Comparison of ENCODE assay signal across 27 cellular contexts in the genomic region with DNA sequence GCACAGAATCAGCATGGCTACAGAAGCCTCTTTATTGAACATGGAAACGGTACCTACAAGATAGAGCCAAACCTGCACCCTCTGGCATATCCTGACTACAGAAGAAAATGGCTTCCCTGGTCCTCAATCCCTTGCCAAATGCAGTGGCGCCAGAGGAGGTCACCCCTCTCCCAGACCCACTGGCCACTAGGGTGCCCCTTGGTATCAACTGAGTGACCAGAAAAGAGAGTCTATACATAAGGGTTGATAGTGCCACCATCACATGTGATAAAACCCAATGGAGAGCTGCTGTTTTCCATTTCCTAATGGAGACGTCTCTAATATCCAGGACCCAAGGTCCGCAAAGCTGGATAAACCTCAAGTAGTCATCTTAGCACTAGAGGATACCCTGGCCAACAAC. TPM values are rescaled to one million over a fixed set of nuclear protein-coding genes. Genes with fewer than 3 reads are reported as not detected.
"Had no signal": no experiment of that assay in that cellular context is flagged by ENCODE, and none has a peak within 500 bp of the region (broad histone marks: within the 10 kb centered on the region; RNA-seq: fewer than 3 reads in every experiment).

No MANE protein-coding gene starts in this region.

- DNase-seq: stimulated activated CD4-positive, alpha-beta T cell treated with anti-CD3 and anti-CD28 coated beads, Interleukin-2, amount 100 ng/mL, for 48 hours; stimulated activated CD4-positive, alpha-beta T cell treated with anti-CD3 and anti-CD28 coated beads, Interleukin-4, amount 100 ng/mL, for 1 hour; stimulated activated CD4-positive, alpha-beta T cell treated with anti-CD3 and anti-CD28 coated beads, Interleukin-4, amount 100 ng/mL, for 24 hours; stimulated activated CD4-positive, alpha-beta T cell treated with anti-CD3 and anti-CD28 coated beads, Interleukin-4, amount 100 ng/mL, for 4 hours; stimulated activated CD8-positive, alpha-beta memory T cell treated with anti-CD3 and anti-CD28 coated beads, Interleukin-4, amount 100 ng/mL, for 48 hours; stimulated activated naive B cell treated with anti-CD40 and anti-IgM and Interleukin-4, amounts not matched to agents 10 μg/mL and 1 μg/mL and 100 μg/mL, for 72 hours; stimulated activated naive CD4-positive, alpha-beta T cell; stimulated activated naive CD4-positive, alpha-beta T cell treated with Interleukin-2 at 50 U/mL for 16 hours; stimulated activated naive CD8-positive, alpha-beta T cell treated with anti-CD3 and anti-CD28 coated beads, Interleukin-15, amount 100 ng/mL, for 72 hours; stimulated activated naive CD8-positive, alpha-beta T cell treated with anti-CD3 and anti-CD28 coated beads, Interleukin-15, Interleukin-2, amounts not matched to agents 100 U/mL and 50 U/mL, for 24 hours; stomach; substantia nigra; testis; thyroid gland; tibial artery; transverse colon; trophoblast cell; upper lobe of left lung; upper lobe of right lung; uterus had no signal

- H3K36me3 ChIP-seq: stomach, suprapubic skin, thoracic aorta, thyroid gland, tibial artery, tibial nerve, transverse colon, upper lobe of left lung, upper lobe of right lung, uterus, vagina had no signal

- FAIRE-seq: urothelium cell line had no signal

- H3K9me3 ChIP-seq: stomach, suprapubic skin, testis, thoracic aorta, thyroid gland, tibial artery, tibial nerve, transverse colon, upper lobe of left lung, upper lobe of right lung, uterus, vagina had no signal

- H3K4me3 ChIP-seq: stomach, suprapubic skin, testis, thoracic aorta, thyroid gland, tibial artery, tibial nerve, transverse colon, upper lobe of left lung, upper lobe of right lung, uterus, vagina had no signal

- ATAC-seq: stimulated activated effector memory CD8-positive, alpha-beta T cell treated with anti-CD3 and anti-CD28 coated beads, Interleukin-12 subunit alpha, Interleukin-12 subunit beta, amount 100 ng/mL, for 72 hours; stimulated activated memory B cell treated with anti-CD40 and anti-IgM and Interleukin-4, amounts not matched to agents 10 μg/mL and 1 μg/mL and 100 μg/mL, for 72 hours; stimulated activated naive B cell treated with anti-CD40 and anti-IgM and Interleukin-4, amounts not matched to agents 10 μg/mL and 1 μg/mL and 100 μg/mL, for 72 hours; stimulated activated naive CD8-positive, alpha-beta T cell treated with anti-CD3 and anti-CD28 coated beads, Interleukin-15, amount 100 ng/mL, for 72 hours; stimulated activated naive CD8-positive, alpha-beta T cell treated with anti-CD3 and anti-CD28 coated beads, Interleukin-15, Interleukin-2, amounts not matched to agents 100 U/mL and 50 U/mL, for 24 hours; upper lobe of right lung had no signal

- H3K4me1 ChIP-seq: stomach, suprapubic skin, testis, thyroid gland, tibial artery, tibial nerve, transverse colon, upper lobe of left lung, upper lobe of right lung, uterus, vagina had no signal

- H3K27me3 ChIP-seq: testis, thyroid gland, tibial artery, tibial nerve, transverse colon, upper lobe of left lung, upper lobe of right lung, uterus, vagina had no signal

- H3K27ac ChIP-seq: stomach, suprapubic skin, testis, thoracic aorta, thyroid gland, tibial artery, tibial nerve, transverse colon, upper lobe of left lung, upper lobe of right lung, uterus, vagina had no signal

RNA-seq across cellular contexts. Expression of a gene that starts 52.7 kb away (rescaled TPM):
- total RNA-seq: upper lobe of right lung had no signal
